ENCODE assay signal across 14 cellular contexts in genomic region chr5:115396079-115396478, GRCh38.
DNase-seq lines count a peak whose midpoint lies in the region; ATAC-seq, FAIRE-seq and TF ChIP-seq lines count a peak whose summit lies in the region.
"Had no signal": no experiment of that assay in that cellular context is flagged by ENCODE, and none has a peak within 500 bp of the region (broad histone marks: within the 10 kb centered on the region; RNA-seq: fewer than 3 reads in every experiment).

No MANE protein-coding gene starts in this region.

- FAIRE-seq in frontal cortex (lab: Jason Lieb, UNC), result peak; percentile 42
- FAIRE-seq: A549, H54 had no signal

- DNase-seq in M059J (ENCODE audit: low read depth) (peak; percentile 39), frontal cortex (ENCODE audit: low spot score in 2 of 2) (no peak)
- no peak for DNase-seq in central memory CD4-positive, alpha-beta T cell
- DNase-seq: BE2C; CD4-positive, alpha-beta memory T cell; DND-41; GF-D8; GM23248 had no signal

- ATAC-seq in SK-N-SH treated with all-trans-retinoic acid at 6 μM for 48 hours (peak; percentile 73), HG03565 (IDR thresholded peaks at IDR 0.05; ENCODE audit: unreplicated experiment) (no peak), GM18909 (IDR thresholded peaks at IDR 0.05; ENCODE audit: poor library complexity, unreplicated experiment) (no peak)
- ATAC-seq: A549, HCT116 had no signal

TF ChIP-seq in SK-N-SH treated with all-trans-retinoic acid at 6 μM for 48 hours, 23 proteins besides CTCF, POLR2A, EP300 and RAD21:
- TF ChIP-seq ISL1 (CRISPR knock-in tag; IDR thresholded peaks at IDR 0.05), result no peak
- TF ChIP-seq CSRNP3 (CRISPR knock-in tag; IDR thresholded peaks at IDR 0.05), result no peak
- no peak for TF ChIP-seq TCF4 (CRISPR knock-in tag; IDR thresholded peaks at IDR 0.05; ENCODE audit: borderline replicate concordance)
TF ChIP-seq in SK-N-SH treated with all-trans-retinoic acid at 6 μM for 48 hours: peak in this region for 0.
